8 cellular contexts compared by ENCODE assay signal in genomic region chr19:32675720-32676185, GRCh38. TPM values are rescaled to one million over a fixed set of nuclear protein-coding genes. Genes with fewer than 3 reads are reported as not detected.
DNase-seq lines count a peak whose midpoint lies in the region; ATAC-seq and TF ChIP-seq lines count a peak whose summit lies in the region.

Gene RGS9BP, plus strand, starts transcription at chr19:32675848. Its CDS starts 416 bp downstream, at chr19:32676264.

- peaks cover 38% of the 10 kb centered on the region for H3K79me2 ChIP-seq in HCT116 (ENCODE audit: insufficient read depth, low read length)

- DNase-seq in COLO829 (ENCODE audit: low spot score), result peak; percentile 42
- DNase-seq in HCT116 (ENCODE audit: low read depth, low spot score), result no peak
- peak; percentile 91 for DNase-seq in NCI-H2227 treated with DMSO at 0.1 percent for 48 hours (lab: John Stamatoyannopoulos, UW)
- DNase-seq in activated CD4-positive, alpha-beta T cell treated with anti-CD3 and anti-CD28 coated beads for 48 hours, result peak; percentile 70
- peak; percentile 80 for DNase-seq in dermis blood vessel endothelial cell
- peak; percentile 60 to 63 for DNase-seq in stimulated activated CD4-positive, alpha-beta T cell treated with anti-CD3 and anti-CD28 coated beads, Interleukin-4, amount 100 ng/mL, for 4 hours

- WGBS in liver, result 7% methylated on average over 53 of the region's 53 CpGs

- ATAC-seq in HCT116, result peak; percentile 80
- ATAC-seq in HG02973 (IDR thresholded peaks at IDR 0.05; ENCODE audit: unreplicated experiment), result no peak

- H3K9ac ChIP-seq in HCT116 (ENCODE audit: low read length) (peak within 1 kb of the TSS; percentile 85), liver (ENCODE audit: low read depth in 1 of 2, low read length in 2 of 2) (no peak within 1 kb of the TSS)

- no peak within 1 kb of the TSS for H2AFZ ChIP-seq in HCT116 (ENCODE audit: low read depth, low read length, poor library complexity, severe bottlenecking)

- H3K4me1 ChIP-seq in HCT116 (ENCODE audit: control insufficient read depth in 1 of 2, insufficient read depth in 2 of 2, low read length in 2 of 2) (peaks cover 11 to 23% of the 10 kb centered on the region in 2 experiments), liver (ENCODE audit: control insufficient read depth in 4 of 4, insufficient read depth in 4 of 4, low read length in 3 of 4) (peaks cover 6 to 38% (median 16%) of the 10 kb centered on the region in 4 donors)

- RAD21 ChIA-PET in HCT116 (lab: Charles Lee; ENCODE audit: low non-redundant PET in 1 of 2, low total read pairs in 2 of 2, uncharacterized antibody in 2 of 2, unreplicated experiment in 2 of 2), result no interaction called here

- no peaks in the 10 kb centered on the region for H3K9me3 ChIP-seq in HCT116 (ENCODE audit: control insufficient read depth in 1 of 2, insufficient read depth in 1 of 2, low read depth in 1 of 2, low read length in 2 of 2)
- no peaks in the 10 kb centered on the region for H3K9me3 ChIP-seq in liver (ENCODE audit: control insufficient read depth in 4 of 4, low read length in 3 of 4)

- no peaks in the 10 kb centered on the region for H3K9me2 ChIP-seq in HCT116 (ENCODE audit: insufficient read depth)

- TF ChIP-seq RAD21 in HCT116 (IDR thresholded peaks at IDR 0.05; ENCODE audit: low read depth) (no peak), liver (IDR thresholded peaks at IDR 0.05) (no peak)

- POLR2A ChIA-PET in HCT116 (lab: Charles Lee), result interaction anchor here (0.7 to 1.1 kb wide), 2 partner anchors 16 to 39 kb away, joined by 3 read pairs; partner anchors contain the start of gene NUDT19

- CTCF ChIA-PET in HCT116 (lab: Charles Lee), result interaction anchor here (1.0 to 1.3 kb wide), 3 partner anchors 14 to 76 kb away, joined by 3 to 6 read pairs (median 3); no protein-coding TSS in a partner anchor

- H3K4me2 ChIP-seq in HCT116 (ENCODE audit: low read length), result peak within 1 kb of the TSS; percentile 99

- H3K4me3 ChIP-seq in HCT116 (replicated peaks in 1 of 2; ENCODE audit: low read depth in 1 of 2, low read length in 2 of 2), result peak within 1 kb of the TSS; percentile 81 to 93
- H3K4me3 ChIP-seq in liver (ENCODE audit: low read depth in 1 of 3, low read length in 3 of 3), result peak within 1 kb of the TSS; percentile 71 to 93 (median 92)

- BruUV-seq in HCT116 (replicated peaks; lab: Mats Ljungman, UMichigan), result no TSS peak

- peak within 1 kb of the TSS; percentile 85 for H3K27ac ChIP-seq in HCT116 (ENCODE audit: low read depth, low read length)
- H3K27ac ChIP-seq in liver (ENCODE audit: low read depth in 1 of 2, low read length in 2 of 2), result peak within 1 kb of the TSS; percentile 42 to 63

- H3K27me3 ChIP-seq in HCT116 (ENCODE audit: insufficient read depth, low read length) (no peaks in the 10 kb centered on the region), liver (ENCODE audit: control insufficient read depth in 4 of 4, insufficient read depth in 4 of 4, low read length in 3 of 4) (peaks cover 0 to 3% (median 0%) of the 10 kb centered on the region in 4 donors)

- H3K36me3 ChIP-seq in HCT116 (ENCODE audit: control insufficient read depth in 1 of 2, insufficient read depth in 2 of 2, low read length in 2 of 2) (0 out of 4 replicates have a peak, but pooled peaks cover 0 to 4% of the 10 kb centered on the region in 2 experiments), liver (ENCODE audit: control insufficient read depth in 4 of 4, insufficient read depth in 3 of 4, low read depth in 1 of 4, low read length in 3 of 4) (no peaks in the 10 kb centered on the region)

- TF ChIP-seq CTCF in HCT116 (IDR thresholded peaks at IDR 0.05 in 2 of 3, conservative IDR thresholded peaks at IDR 0.05 in 1 of 3; ENCODE audit: borderline replicate concordance in 1 of 3, insufficient read depth in 1 of 3, low read depth in 2 of 3, low read length in 2 of 3), result no peak
- TF ChIP-seq CTCF in liver (IDR thresholded peaks at IDR 0.05; ENCODE audit: low read depth, low read length, missing input control), result no peak

- intact Hi-C loops in HCT116 (cut with micrococcal nuclease), result no loop called here

- H4K20me1 ChIP-seq in HCT116 (ENCODE audit: insufficient read depth), result no peaks in the 10 kb centered on the region

- TF ChIP-seq POLR2A in HCT116 (IDR thresholded peaks at IDR 0.05; ENCODE audit: borderline replicate concordance, extremely low read depth, insufficient read depth, insufficient read length), result no peak

TF ChIP-seq in HCT116, 20 proteins besides CTCF, POLR2A, EP300 and RAD21:
- TF ChIP-seq CEBPB (IDR thresholded peaks at IDR 0.05; ENCODE audit: low read depth) (no peak), JUND (IDR thresholded peaks at IDR 0.05) (no peak), ZFX (IDR thresholded peaks at IDR 0.05) (no peak), CBX3 (IDR thresholded peaks at IDR 0.05; ENCODE audit: low read depth) (no peak), EGR1 (IDR thresholded peaks at IDR 0.05; ENCODE audit: low read depth) (no peak)
TF ChIP-seq in HCT116: peak in this region for 0.

TF ChIP-seq in liver, 16 proteins besides CTCF, POLR2A, EP300 and RAD21:
- TF ChIP-seq HNF4A (conservative IDR thresholded peaks at IDR 0.05) (no peak), YY1 (IDR thresholded peaks at IDR 0.05) (no peak), FOXA2 (IDR thresholded peaks at IDR 0.05) (no peak), NR2F2 (IDR thresholded peaks at IDR 0.05) (no peak), HNF4G (IDR thresholded peaks at IDR 0.05) (no peak), REST (IDR thresholded peaks at IDR 0.05) (no peak), RXRA (IDR thresholded peaks at IDR 0.05) (no peak), EGR1 (IDR thresholded peaks at IDR 0.05; ENCODE audit: low read depth in 2 of 2) (no peak), MAX (IDR thresholded peaks at IDR 0.05) (no peak), GABPA (IDR thresholded peaks at IDR 0.05 in 1 of 2, conservative IDR thresholded peaks at IDR 0.05 in 1 of 2) (no peak), ATF3 (IDR thresholded peaks at IDR 0.05) (no peak)

RNA-seq across cellular contexts. Expression of gene RGS9BP, which starts in this region (rescaled TPM):
- 0.54 TPM for total RNA-seq in HCT116 (2021; ENCODE audit: unreplicated experiment)
- polyA plus RNA-seq in HCT116 (2012), result 0.19 and 0.23 TPM in 2 replicates
- 0.34 and 0.65 TPM in 2 replicates for total RNA-seq in dermis blood vessel endothelial cell
- total RNA-seq in liver, result under 1 TPM; under 0.01 to 0.05 TPM
- polyA plus RNA-seq in liver, result under 1 TPM in 1 of 2 donors, not detected in 1; 0.01 TPM

Comparison
In these comparisons a context has a peak if more than half of its experiments do, and no peak if none do; other contexts are left out.
1. Peak in ATAC-seq, H3K4me3 ChIP-seq, H3K27ac ChIP-seq, H3K9ac ChIP-seq and H3K4me2 ChIP-seq in HCT116; RNA of the gene not detected or under 1 TPM.
2. Peak in DNase-seq in dermis blood vessel endothelial cell; RNA of the gene not detected or under 1 TPM.